ENCODE assay signal across 6 cellular contexts in the genomic region with DNA sequence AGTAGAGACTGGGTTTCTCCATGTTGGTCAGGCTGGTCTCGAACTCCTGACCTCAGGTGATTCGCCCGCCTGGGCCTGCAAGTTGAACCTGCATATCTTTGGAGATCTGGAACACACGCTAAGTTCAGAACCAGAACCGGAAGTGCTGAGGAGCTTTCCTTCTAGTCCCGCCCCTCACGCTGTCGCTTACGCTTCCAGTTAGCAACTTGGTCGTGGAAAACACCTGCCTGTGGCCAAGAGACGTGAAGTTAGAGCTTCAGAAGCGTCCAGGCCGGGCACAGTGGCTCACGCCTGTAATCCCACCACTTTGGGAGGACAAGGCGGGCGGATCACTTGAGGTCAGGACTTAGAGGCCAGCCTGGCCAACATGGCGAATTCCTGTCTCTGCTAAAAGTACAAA. TPM values are rescaled to one million over a fixed set of nuclear protein-coding genes. Genes with fewer than 3 reads are reported as not detected.
"Had no signal": no experiment of that assay in that cellular context is flagged by ENCODE, and none has a peak within 500 bp of the region (broad histone marks: within the 10 kb centered on the region; RNA-seq: fewer than 3 reads in every experiment).

No MANE protein-coding gene starts in this region.

- DNase-seq: IMR-90, KBM-7 had no signal

- H3K27ac ChIP-seq: HL-60 had no signal

- H3K4me3 Mint-ChIP-seq: IgD-negative memory B cell had no signal

- H3K4me3 ChIP-seq: K562 had no signal

- H3K9me3 Mint-ChIP-seq: IgD-negative memory B cell had no signal

RNA-seq across cellular contexts. Expression of a gene that starts 15.0 kb away (rescaled TPM):
- total RNA-seq: HT1080 had no signal

RNA-seq across cellular contexts. Expression of a gene that starts 18.6 kb away (rescaled TPM):
- total RNA-seq: IMR-90 had no signal
- polyA plus RNA-seq: IgD-negative memory B cell, IMR-90 had no signal

RNA-seq across cellular contexts. Expression of a gene that starts 59.0 kb away (rescaled TPM):
- total RNA-seq: HT1080 had no signal
